2 cellular contexts compared by ENCODE assay signal in genomic region chr11:96393753-96394348, GRCh38.
A peak's percentile ranks its signal among the peaks of the same experiment; 100 is the strongest.
TF ChIP-seq lines count a peak whose summit lies in the region.

No MANE protein-coding gene starts in this region.

TF ChIP-seq in K562, 482 proteins besides CTCF, POLR2A, EP300 and RAD21 (continues in another document):
- TF ChIP-seq, protein P1, sequence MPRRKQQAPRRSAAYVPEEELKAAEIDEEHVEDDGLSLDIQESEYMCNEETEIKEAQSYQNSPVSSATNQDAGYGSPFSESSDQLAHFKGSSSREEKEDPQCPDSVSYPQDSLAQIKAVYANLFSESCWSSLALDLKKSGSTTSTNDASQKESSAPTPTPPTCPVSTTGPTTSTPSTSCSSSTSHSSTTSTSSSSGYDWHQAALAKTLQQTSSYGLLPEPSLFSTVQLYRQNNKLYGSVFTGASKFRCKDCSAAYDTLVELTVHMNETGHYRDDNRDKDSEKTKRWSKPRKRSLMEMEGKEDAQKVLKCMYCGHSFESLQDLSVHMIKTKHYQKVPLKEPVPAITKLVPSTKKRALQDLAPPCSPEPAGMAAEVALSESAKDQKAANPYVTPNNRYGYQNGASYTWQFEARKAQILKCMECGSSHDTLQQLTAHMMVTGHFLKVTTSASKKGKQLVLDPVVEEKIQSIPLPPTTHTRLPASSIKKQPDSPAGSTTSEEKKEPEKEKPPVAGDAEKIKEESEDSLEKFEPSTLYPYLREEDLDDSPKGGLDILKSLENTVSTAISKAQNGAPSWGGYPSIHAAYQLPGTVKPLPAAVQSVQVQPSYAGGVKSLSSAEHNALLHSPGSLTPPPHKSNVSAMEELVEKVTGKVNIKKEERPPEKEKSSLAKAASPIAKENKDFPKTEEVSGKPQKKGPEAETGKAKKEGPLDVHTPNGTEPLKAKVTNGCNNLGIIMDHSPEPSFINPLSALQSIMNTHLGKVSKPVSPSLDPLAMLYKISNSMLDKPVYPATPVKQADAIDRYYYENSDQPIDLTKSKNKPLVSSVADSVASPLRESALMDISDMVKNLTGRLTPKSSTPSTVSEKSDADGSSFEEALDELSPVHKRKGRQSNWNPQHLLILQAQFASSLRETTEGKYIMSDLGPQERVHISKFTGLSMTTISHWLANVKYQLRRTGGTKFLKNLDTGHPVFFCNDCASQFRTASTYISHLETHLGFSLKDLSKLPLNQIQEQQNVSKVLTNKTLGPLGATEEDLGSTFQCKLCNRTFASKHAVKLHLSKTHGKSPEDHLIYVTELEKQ (CRISPR knock-in tag; IDR thresholded peaks at IDR 0.05): no peak
- TF ChIP-seq ZNF121 (CRISPR knock-in tag; conservative IDR thresholded peaks at IDR 0.05) (no peak), MEIS2 (IDR thresholded peaks at IDR 0.05; ENCODE audit: partially characterized antibody) (peak; percentile 90), NONO (IDR thresholded peaks at IDR 0.05; ENCODE audit: low read depth in 2 of 2, low read length in 1 of 2) (0 out of 4 replicates have a peak, but pooled peaks of 1 of the 2 experiments have one; percentile 7), SUPT5H (IDR thresholded peaks at IDR 0.05) (no peak), SMAD3 (CRISPR knock-in tag; conservative IDR thresholded peaks at IDR 0.05) (no peak)
- TF ChIP-seq, protein P2, sequence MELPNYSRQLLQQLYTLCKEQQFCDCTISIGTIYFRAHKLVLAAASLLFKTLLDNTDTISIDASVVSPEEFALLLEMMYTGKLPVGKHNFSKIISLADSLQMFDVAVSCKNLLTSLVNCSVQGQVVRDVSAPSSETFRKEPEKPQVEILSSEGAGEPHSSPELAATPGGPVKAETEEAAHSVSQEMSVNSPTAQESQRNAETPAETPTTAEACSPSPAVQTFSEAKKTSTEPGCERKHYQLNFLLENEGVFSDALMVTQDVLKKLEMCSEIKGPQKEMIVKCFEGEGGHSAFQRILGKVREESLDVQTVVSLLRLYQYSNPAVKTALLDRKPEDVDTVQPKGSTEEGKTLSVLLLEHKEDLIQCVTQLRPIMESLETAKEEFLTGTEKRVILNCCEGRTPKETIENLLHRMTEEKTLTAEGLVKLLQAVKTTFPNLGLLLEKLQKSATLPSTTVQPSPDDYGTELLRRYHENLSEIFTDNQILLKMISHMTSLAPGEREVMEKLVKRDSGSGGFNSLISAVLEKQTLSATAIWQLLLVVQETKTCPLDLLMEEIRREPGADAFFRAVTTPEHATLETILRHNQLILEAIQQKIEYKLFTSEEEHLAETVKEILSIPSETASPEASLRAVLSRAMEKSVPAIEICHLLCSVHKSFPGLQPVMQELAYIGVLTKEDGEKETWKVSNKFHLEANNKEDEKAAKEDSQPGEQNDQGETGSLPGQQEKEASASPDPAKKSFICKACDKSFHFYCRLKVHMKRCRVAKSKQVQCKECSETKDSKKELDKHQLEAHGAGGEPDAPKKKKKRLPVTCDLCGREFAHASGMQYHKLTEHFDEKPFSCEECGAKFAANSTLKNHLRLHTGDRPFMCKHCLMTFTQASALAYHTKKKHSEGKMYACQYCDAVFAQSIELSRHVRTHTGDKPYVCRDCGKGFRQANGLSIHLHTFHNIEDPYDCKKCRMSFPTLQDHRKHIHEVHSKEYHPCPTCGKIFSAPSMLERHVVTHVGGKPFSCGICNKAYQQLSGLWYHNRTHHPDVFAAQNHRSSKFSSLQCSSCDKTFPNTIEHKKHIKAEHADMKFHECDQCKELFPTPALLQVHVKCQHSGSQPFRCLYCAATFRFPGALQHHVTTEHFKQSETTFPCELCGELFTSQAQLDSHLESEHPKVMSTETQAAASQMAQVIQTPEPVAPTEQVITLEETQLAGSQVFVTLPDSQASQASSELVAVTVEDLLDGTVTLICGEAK (IDR thresholded peaks at IDR 0.05): no peak
- TF ChIP-seq, protein P2 (CRISPR knock-in tag; IDR thresholded peaks at IDR 0.05): no peak
- TF ChIP-seq, protein P3, sequence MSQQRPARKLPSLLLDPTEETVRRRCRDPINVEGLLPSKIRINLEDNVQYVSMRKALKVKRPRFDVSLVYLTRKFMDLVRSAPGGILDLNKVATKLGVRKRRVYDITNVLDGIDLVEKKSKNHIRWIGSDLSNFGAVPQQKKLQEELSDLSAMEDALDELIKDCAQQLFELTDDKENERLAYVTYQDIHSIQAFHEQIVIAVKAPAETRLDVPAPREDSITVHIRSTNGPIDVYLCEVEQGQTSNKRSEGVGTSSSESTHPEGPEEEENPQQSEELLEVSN (IDR thresholded peaks at IDR 0.05; ENCODE audit: borderline replicate concordance in 1 of 2, extremely low read depth in 1 of 2, insufficient read depth in 1 of 2, insufficient read length in 1 of 2, low read depth in 1 of 2, low read length in 1 of 2, poor library complexity in 1 of 2, severe bottlenecking in 1 of 2): no peak

TF ChIP-seq in HepG2, 621 proteins besides CTCF, POLR2A, EP300 and RAD21:
- TF ChIP-seq HMGXB4 (CRISPR knock-in tag; IDR thresholded peaks at IDR 0.05; ENCODE audit: borderline replicate concordance in 1 of 2, low read depth in 1 of 2): 0 out of 4 replicates have a peak, but pooled peaks of 1 of the 2 experiments have one; percentile 21
- TF ChIP-seq STAG1 (CRISPR knock-in tag; IDR thresholded peaks at IDR 0.05): peak; percentile 79
- peak; percentile 31; the same call in 1 of the 2 replicates for TF ChIP-seq MIXL1 (CRISPR knock-in tag; IDR thresholded peaks at IDR 0.05)
- TF ChIP-seq ZNF17 (CRISPR knock-in tag; IDR thresholded peaks at IDR 0.05): no peak
